Comparison of ENCODE assay signal across 1 cellular context in the genomic region with DNA sequence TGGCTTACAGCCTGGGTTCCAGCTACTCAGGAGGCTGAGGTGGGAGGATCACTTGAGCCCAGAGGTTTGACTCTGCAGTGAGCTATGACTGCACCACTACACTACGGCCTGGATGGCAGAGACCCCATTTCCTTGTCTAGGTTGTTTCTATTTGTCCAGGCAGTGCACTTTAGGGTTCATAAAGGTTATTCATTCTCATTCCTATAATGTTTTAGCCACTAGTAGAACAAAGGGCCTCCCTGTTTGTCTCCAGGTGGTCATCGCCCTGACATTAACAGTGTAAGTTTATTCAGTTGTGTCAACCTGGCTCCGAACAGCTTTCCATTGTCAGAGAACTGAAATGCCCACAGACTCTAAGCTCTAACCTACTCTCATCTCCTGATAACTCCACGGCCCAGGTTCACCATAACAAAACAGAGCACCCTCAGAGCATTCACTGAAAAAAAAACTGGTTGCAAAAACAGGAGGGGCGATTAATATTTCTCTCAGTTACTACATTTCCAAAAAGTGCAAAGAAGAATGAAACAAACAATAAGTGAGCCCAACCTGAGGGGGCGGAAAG.
A peak's percentile ranks its signal among the peaks of the same experiment; 100 is the strongest.
TF ChIP-seq lines count a peak whose summit lies in the region.

No MANE protein-coding gene starts in this region.

TF ChIP-seq in HepG2, 621 proteins besides CTCF, POLR2A, EP300 and RAD21 (continued from another document and continues in another):
- TF ChIP-seq, protein P1, sequence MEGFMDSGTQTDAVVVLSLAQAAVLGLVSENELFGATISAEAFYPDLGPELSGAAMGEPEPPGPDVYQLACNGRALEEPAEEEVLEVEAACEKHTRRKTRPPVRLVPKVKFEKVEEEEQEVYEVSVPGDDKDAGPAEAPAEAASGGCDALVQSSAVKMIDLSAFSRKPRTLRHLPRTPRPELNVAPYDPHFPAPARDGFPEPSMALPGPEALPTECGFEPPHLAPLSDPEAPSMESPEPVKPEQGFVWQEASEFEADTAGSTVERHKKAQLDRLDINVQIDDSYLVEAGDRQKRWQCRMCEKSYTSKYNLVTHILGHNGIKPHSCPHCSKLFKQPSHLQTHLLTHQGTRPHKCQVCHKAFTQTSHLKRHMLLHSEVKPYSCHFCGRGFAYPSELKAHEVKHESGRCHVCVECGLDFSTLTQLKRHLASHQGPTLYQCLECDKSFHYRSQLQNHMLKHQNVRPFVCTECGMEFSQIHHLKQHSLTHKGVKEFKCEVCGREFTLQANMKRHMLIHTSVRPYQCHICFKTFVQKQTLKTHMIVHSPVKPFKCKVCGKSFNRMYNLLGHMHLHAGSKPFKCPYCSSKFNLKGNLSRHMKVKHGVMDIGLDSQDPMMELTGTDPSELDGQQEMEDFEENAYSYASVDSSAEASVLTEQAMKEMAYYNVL (CRISPR knock-in tag; IDR thresholded peaks at IDR 0.05; ENCODE audit: borderline replicate concordance): no peak
- TF ChIP-seq GATAD2A (CRISPR knock-in tag; IDR thresholded peaks at IDR 0.05) (peak; percentile 72), DNMT3B (CRISPR knock-in tag; conservative IDR thresholded peaks at IDR 0.05) (no peak), SP2 (CRISPR knock-in tag; IDR thresholded peaks at IDR 0.05) (no peak), ZNF33B (CRISPR knock-in tag; IDR thresholded peaks at IDR 0.05) (no peak), FOXO1 (CRISPR knock-in tag; IDR thresholded peaks at IDR 0.05) (peak; percentile 40; the same call in 1 of the 2 replicates), ZNF101 (CRISPR knock-in tag; IDR thresholded peaks at IDR 0.05; ENCODE audit: borderline replicate concordance, low read depth) (no peak), ZKSCAN1 (IDR thresholded peaks at IDR 0.05; ENCODE audit: low read length) (0 out of 2 replicates have a peak, but pooled peaks have one; percentile 33), FOXJ3 (CRISPR knock-in tag; IDR thresholded peaks at IDR 0.05; ENCODE audit: borderline replicate concordance) (no peak; the same call in 1 of the 2 replicates), RXRB (CRISPR knock-in tag; IDR thresholded peaks at IDR 0.05; ENCODE audit: borderline replicate concordance) (peak; percentile 87), ARNT2 (CRISPR knock-in tag; IDR thresholded peaks at IDR 0.05; ENCODE audit: low read depth) (no peak), ELK4 (CRISPR knock-in tag; IDR thresholded peaks at IDR 0.05; ENCODE audit: borderline replicate concordance) (no peak), ZNF253 (CRISPR knock-in tag; IDR thresholded peaks at IDR 0.05; ENCODE audit: borderline replicate concordance) (no peak), SUZ12 (IDR thresholded peaks at IDR 0.05; ENCODE audit: low read depth, low read length) (no peak), ZNF557 (CRISPR knock-in tag; IDR thresholded peaks at IDR 0.05) (no peak), SATB2 (CRISPR knock-in tag; IDR thresholded peaks at IDR 0.05) (no peak), ZZZ3 (CRISPR knock-in tag; IDR thresholded peaks at IDR 0.05; ENCODE audit: borderline replicate concordance) (no peak), SYNCRIP (IDR thresholded peaks at IDR 0.05; ENCODE audit: insufficient read depth, low read depth, low read length) (no peak), KMT2A (CRISPR knock-in tag; IDR thresholded peaks at IDR 0.05) (peak; percentile 52; the same call in 1 of the 2 replicates), ZNF468 (CRISPR knock-in tag; IDR thresholded peaks at IDR 0.05) (no peak), ZNF570 (CRISPR knock-in tag; IDR thresholded peaks at IDR 0.05; ENCODE audit: borderline replicate concordance) (no peak), ZNF362 (CRISPR knock-in tag; IDR thresholded peaks at IDR 0.05; ENCODE audit: borderline replicate concordance) (peak; percentile 94), DNMT1 (CRISPR knock-in tag; IDR thresholded peaks at IDR 0.05) (no peak), KLF15 (CRISPR knock-in tag; IDR thresholded peaks at IDR 0.05; ENCODE audit: borderline replicate concordance) (no peak), MYC (CRISPR knock-in tag; IDR thresholded peaks at IDR 0.05; ENCODE audit: borderline replicate concordance) (no peak), ZMYM2 (CRISPR knock-in tag; IDR thresholded peaks at IDR 0.05) (peak; percentile 90), ZNF737 (CRISPR knock-in tag; IDR thresholded peaks at IDR 0.05; ENCODE audit: borderline replicate concordance) (no peak), ZNF441 (CRISPR knock-in tag; IDR thresholded peaks at IDR 0.05; ENCODE audit: borderline replicate concordance) (no peak), JARID2 (CRISPR knock-in tag; IDR thresholded peaks at IDR 0.05; ENCODE audit: insufficient replicate concordance) (no peak)
- TF ChIP-seq, protein P2, sequence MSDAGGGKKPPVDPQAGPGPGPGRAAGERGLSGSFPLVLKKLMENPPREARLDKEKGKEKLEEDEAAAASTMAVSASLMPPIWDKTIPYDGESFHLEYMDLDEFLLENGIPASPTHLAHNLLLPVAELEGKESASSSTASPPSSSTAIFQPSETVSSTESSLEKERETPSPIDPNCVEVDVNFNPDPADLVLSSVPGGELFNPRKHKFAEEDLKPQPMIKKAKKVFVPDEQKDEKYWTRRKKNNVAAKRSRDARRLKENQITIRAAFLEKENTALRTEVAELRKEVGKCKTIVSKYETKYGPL (CRISPR knock-in tag; IDR thresholded peaks at IDR 0.05): no peak
- TF ChIP-seq, protein P3, sequence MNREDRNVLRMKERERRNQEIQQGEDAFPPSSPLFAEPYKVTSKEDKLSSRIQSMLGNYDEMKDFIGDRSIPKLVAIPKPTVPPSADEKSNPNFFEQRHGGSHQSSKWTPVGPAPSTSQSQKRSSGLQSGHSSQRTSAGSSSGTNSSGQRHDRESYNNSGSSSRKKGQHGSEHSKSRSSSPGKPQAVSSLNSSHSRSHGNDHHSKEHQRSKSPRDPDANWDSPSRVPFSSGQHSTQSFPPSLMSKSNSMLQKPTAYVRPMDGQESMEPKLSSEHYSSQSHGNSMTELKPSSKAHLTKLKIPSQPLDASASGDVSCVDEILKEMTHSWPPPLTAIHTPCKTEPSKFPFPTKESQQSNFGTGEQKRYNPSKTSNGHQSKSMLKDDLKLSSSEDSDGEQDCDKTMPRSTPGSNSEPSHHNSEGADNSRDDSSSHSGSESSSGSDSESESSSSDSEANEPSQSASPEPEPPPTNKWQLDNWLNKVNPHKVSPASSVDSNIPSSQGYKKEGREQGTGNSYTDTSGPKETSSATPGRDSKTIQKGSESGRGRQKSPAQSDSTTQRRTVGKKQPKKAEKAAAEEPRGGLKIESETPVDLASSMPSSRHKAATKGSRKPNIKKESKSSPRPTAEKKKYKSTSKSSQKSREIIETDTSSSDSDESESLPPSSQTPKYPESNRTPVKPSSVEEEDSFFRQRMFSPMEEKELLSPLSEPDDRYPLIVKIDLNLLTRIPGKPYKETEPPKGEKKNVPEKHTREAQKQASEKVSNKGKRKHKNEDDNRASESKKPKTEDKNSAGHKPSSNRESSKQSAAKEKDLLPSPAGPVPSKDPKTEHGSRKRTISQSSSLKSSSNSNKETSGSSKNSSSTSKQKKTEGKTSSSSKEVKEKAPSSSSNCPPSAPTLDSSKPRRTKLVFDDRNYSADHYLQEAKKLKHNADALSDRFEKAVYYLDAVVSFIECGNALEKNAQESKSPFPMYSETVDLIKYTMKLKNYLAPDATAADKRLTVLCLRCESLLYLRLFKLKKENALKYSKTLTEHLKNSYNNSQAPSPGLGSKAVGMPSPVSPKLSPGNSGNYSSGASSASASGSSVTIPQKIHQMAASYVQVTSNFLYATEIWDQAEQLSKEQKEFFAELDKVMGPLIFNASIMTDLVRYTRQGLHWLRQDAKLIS (CRISPR knock-in tag; IDR thresholded peaks at IDR 0.05): no peak
- TF ChIP-seq, protein P4, sequence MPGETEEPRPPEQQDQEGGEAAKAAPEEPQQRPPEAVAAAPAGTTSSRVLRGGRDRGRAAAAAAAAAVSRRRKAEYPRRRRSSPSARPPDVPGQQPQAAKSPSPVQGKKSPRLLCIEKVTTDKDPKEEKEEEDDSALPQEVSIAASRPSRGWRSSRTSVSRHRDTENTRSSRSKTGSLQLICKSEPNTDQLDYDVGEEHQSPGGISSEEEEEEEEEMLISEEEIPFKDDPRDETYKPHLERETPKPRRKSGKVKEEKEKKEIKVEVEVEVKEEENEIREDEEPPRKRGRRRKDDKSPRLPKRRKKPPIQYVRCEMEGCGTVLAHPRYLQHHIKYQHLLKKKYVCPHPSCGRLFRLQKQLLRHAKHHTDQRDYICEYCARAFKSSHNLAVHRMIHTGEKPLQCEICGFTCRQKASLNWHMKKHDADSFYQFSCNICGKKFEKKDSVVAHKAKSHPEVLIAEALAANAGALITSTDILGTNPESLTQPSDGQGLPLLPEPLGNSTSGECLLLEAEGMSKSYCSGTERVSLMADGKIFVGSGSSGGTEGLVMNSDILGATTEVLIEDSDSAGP (CRISPR knock-in tag; IDR thresholded peaks at IDR 0.05; ENCODE audit: borderline replicate concordance): no peak
- TF ChIP-seq, protein P5, sequence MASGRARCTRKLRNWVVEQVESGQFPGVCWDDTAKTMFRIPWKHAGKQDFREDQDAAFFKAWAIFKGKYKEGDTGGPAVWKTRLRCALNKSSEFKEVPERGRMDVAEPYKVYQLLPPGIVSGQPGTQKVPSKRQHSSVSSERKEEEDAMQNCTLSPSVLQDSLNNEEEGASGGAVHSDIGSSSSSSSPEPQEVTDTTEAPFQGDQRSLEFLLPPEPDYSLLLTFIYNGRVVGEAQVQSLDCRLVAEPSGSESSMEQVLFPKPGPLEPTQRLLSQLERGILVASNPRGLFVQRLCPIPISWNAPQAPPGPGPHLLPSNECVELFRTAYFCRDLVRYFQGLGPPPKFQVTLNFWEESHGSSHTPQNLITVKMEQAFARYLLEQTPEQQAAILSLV (CRISPR knock-in tag; IDR thresholded peaks at IDR 0.05; ENCODE audit: borderline replicate concordance): no peak
- TF ChIP-seq, protein P6, sequence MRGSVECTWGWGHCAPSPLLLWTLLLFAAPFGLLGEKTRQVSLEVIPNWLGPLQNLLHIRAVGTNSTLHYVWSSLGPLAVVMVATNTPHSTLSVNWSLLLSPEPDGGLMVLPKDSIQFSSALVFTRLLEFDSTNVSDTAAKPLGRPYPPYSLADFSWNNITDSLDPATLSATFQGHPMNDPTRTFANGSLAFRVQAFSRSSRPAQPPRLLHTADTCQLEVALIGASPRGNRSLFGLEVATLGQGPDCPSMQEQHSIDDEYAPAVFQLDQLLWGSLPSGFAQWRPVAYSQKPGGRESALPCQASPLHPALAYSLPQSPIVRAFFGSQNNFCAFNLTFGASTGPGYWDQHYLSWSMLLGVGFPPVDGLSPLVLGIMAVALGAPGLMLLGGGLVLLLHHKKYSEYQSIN (CRISPR knock-in tag; IDR thresholded peaks at IDR 0.05; ENCODE audit: borderline replicate concordance): no peak
- TF ChIP-seq, protein P7, sequence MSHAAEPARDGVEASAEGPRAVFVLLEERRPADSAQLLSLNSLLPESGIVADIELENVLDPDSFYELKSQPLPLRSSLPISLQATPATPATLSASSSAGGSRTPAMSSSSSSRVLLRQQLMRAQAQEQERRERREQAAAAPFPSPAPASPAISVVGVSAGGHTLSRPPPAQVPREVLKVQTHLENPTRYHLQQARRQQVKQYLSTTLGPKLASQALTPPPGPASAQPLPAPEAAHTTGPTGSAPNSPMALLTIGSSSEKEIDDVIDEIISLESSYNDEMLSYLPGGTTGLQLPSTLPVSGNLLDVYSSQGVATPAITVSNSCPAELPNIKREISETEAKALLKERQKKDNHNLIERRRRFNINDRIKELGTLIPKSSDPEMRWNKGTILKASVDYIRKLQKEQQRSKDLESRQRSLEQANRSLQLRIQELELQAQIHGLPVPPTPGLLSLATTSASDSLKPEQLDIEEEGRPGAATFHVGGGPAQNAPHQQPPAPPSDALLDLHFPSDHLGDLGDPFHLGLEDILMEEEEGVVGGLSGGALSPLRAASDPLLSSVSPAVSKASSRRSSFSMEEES (CRISPR knock-in tag; IDR thresholded peaks at IDR 0.05): peak; percentile 15; the same call in 1 of the 2 replicates
- TF ChIP-seq, protein P8, sequence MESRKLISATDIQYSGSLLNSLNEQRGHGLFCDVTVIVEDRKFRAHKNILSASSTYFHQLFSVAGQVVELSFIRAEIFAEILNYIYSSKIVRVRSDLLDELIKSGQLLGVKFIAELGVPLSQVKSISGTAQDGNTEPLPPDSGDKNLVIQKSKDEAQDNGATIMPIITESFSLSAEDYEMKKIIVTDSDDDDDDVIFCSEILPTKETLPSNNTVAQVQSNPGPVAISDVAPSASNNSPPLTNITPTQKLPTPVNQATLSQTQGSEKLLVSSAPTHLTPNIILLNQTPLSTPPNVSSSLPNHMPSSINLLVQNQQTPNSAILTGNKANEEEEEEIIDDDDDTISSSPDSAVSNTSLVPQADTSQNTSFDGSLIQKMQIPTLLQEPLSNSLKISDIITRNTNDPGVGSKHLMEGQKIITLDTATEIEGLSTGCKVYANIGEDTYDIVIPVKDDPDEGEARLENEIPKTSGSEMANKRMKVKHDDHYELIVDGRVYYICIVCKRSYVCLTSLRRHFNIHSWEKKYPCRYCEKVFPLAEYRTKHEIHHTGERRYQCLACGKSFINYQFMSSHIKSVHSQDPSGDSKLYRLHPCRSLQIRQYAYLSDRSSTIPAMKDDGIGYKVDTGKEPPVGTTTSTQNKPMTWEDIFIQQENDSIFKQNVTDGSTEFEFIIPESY (CRISPR knock-in tag; IDR thresholded peaks at IDR 0.05): no peak
- TF ChIP-seq, protein P9, sequence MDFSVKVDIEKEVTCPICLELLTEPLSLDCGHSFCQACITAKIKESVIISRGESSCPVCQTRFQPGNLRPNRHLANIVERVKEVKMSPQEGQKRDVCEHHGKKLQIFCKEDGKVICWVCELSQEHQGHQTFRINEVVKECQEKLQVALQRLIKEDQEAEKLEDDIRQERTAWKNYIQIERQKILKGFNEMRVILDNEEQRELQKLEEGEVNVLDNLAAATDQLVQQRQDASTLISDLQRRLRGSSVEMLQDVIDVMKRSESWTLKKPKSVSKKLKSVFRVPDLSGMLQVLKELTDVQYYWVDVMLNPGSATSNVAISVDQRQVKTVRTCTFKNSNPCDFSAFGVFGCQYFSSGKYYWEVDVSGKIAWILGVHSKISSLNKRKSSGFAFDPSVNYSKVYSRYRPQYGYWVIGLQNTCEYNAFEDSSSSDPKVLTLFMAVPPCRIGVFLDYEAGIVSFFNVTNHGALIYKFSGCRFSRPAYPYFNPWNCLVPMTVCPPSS (IDR thresholded peaks at IDR 0.05): no peak
- TF ChIP-seq, protein P10, sequence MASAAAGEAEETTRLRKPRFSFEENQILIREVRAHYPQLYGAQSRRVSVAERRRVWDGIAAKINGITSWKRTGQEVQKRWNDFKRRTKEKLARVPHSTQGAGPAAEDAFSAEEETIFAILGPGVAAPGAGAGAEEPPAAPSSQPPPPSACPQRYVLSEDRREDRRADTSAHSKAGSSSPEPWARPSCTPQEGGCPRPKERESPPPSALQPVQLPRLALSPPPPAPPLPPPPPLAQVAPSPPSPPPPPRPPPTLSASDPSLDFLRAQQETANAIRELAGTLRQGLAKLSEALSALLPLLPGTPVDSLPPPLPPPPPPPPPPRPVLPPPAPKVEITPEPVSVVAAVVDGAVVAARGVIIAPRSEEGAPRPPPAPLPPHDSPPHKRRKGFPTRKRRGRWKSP (CRISPR knock-in tag; IDR thresholded peaks at IDR 0.05): no peak
